In the genomic region with DNA sequence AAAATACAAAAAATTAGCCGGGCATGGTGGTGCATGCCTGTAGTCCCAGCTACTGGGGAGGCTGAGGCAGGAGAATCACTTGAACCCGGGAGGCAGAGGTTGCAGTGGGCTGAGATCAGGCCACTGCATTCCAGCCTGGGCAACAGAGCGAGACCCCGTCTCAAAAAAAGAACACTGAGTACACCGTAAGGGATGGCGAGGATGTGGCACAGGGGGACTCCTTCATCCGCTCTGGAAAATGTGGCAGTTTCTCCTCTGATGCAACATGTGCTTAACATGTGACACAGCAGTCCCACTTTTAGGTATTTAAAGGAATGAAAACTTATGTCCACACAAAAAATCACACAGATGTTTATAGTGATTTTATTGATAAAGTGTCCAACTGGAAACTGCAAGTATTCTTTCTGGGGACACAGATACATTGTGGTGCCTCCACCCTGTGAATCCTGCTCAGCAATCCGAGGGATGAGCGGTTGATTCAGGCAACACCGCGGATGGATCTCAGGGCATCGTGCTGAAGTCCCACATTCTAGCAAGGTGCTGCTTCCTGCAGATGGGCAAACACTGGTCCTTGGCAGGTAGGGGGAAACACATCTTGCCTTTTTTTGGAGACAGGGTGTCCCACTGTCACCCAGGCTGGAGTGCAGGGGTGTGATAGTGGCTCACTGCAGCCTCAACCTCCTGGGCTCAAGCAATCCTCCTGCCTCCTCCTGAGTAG, we compare ENCODE assay signal across 1 cellular context.
TF ChIP-seq lines count a peak whose summit lies in the region.

No MANE protein-coding gene starts in this region.

TF ChIP-seq in HepG2, 621 proteins besides CTCF, POLR2A, EP300 and RAD21:
- TF ChIP-seq ZNF605 (CRISPR knock-in tag; IDR thresholded peaks at IDR 0.05) = 0 out of 2 replicates have a peak, but pooled peaks have one; percentile 39
- TF ChIP-seq ZNF713 (CRISPR knock-in tag; IDR thresholded peaks at IDR 0.05) = no peak
- 0 out of 2 replicates have a peak, but pooled peaks have one; percentile 10 for TF ChIP-seq POLR2G (IDR thresholded peaks at IDR 0.05; ENCODE audit: low read depth, low read length)
- peak; percentile 46; the same call in 1 of the 2 replicates for TF ChIP-seq AKAP8 (CRISPR knock-in tag; IDR thresholded peaks at IDR 0.05)
- 0 out of 2 replicates have a peak, but pooled peaks have one; percentile 6 for TF ChIP-seq ZNF687 (CRISPR knock-in tag; IDR thresholded peaks at IDR 0.05)
- TF ChIP-seq MNT (IDR thresholded peaks at IDR 0.05) = peak; percentile 86
- peak; percentile 61 for TF ChIP-seq RBM22 (optimal IDR thresholded peaks at IDR 0.05; ENCODE audit: low read length)
- TF ChIP-seq DMTF1 (CRISPR knock-in tag; IDR thresholded peaks at IDR 0.05) = no peak
- peak; percentile 61 for TF ChIP-seq ZNF121 (CRISPR knock-in tag; IDR thresholded peaks at IDR 0.05)
